Comparison of ENCODE assay signal across 1 cellular context in the genomic region with DNA sequence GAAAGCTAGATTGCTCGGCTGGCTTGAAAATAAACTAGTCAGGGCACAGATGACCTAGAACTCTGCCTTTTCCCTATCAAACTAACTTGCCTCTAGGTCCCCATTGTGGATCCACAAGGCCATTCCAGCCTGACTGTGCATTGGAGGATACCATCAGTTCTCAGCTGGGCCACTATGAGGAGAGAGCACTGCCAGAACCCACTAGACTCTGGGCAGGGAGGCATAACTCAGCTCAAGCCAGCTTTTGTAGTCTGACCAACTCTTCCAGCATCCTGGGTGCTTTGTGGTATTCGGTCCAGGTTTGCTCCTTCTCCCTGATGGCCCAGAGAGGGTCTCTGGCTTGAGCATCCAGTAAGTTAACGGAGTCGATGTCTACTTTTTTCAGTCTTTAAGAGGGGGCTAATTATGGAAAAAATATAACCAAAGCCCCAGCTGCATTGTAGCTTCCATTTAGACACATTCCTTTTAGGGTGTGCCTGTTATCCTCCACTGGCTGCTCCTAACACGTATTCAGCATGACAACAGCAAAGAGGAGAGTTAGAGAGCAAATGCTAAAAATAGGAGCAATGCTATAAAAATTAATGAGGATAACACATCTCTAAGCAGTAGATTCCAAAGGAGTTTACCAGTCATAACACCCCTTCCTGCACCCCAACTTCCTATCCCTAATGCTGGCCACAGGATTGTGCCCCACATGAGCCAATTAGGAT.
TF ChIP-seq lines count a peak whose summit lies in the region.

No MANE protein-coding gene starts in this region.

TF ChIP-seq in GM23338, 12 proteins besides CTCF, POLR2A, EP300 and RAD21 (continued from another document):
- TF ChIP-seq, protein P1, sequence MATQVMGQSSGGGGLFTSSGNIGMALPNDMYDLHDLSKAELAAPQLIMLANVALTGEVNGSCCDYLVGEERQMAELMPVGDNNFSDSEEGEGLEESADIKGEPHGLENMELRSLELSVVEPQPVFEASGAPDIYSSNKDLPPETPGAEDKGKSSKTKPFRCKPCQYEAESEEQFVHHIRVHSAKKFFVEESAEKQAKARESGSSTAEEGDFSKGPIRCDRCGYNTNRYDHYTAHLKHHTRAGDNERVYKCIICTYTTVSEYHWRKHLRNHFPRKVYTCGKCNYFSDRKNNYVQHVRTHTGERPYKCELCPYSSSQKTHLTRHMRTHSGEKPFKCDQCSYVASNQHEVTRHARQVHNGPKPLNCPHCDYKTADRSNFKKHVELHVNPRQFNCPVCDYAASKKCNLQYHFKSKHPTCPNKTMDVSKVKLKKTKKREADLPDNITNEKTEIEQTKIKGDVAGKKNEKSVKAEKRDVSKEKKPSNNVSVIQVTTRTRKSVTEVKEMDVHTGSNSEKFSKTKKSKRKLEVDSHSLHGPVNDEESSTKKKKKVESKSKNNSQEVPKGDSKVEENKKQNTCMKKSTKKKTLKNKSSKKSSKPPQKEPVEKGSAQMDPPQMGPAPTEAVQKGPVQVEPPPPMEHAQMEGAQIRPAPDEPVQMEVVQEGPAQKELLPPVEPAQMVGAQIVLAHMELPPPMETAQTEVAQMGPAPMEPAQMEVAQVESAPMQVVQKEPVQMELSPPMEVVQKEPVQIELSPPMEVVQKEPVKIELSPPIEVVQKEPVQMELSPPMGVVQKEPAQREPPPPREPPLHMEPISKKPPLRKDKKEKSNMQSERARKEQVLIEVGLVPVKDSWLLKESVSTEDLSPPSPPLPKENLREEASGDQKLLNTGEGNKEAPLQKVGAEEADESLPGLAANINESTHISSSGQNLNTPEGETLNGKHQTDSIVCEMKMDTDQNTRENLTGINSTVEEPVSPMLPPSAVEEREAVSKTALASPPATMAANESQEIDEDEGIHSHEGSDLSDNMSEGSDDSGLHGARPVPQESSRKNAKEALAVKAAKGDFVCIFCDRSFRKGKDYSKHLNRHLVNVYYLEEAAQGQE (IDR thresholded peaks at IDR 0.05; ENCODE audit: unreplicated experiment): no peak
- TF ChIP-seq ZNF331 (CRISPR knock-in tag; IDR thresholded peaks at IDR 0.05; ENCODE audit: low read depth): no peak
- no peak for TF ChIP-seq NANOG (IDR thresholded peaks at IDR 0.05; ENCODE audit: borderline replicate concordance)
- TF ChIP-seq ZNF114 (CRISPR knock-in tag; IDR thresholded peaks at IDR 0.05): no peak
- no peak for TF ChIP-seq STAT1 (IDR thresholded peaks at IDR 0.05; ENCODE audit: unreplicated experiment)
- no peak for TF ChIP-seq EZH2 (IDR thresholded peaks at IDR 0.05; ENCODE audit: low read depth, unreplicated experiment)
- TF ChIP-seq EZH2phosphoT487 (IDR thresholded peaks at IDR 0.05; ENCODE audit: unreplicated experiment): no peak
- TF ChIP-seq, protein P2, sequence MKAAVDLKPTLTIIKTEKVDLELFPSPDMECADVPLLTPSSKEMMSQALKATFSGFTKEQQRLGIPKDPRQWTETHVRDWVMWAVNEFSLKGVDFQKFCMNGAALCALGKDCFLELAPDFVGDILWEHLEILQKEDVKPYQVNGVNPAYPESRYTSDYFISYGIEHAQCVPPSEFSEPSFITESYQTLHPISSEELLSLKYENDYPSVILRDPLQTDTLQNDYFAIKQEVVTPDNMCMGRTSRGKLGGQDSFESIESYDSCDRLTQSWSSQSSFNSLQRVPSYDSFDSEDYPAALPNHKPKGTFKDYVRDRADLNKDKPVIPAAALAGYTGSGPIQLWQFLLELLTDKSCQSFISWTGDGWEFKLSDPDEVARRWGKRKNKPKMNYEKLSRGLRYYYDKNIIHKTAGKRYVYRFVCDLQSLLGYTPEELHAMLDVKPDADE (IDR thresholded peaks at IDR 0.05): no peak
- TF ChIP-seq, protein P3, sequence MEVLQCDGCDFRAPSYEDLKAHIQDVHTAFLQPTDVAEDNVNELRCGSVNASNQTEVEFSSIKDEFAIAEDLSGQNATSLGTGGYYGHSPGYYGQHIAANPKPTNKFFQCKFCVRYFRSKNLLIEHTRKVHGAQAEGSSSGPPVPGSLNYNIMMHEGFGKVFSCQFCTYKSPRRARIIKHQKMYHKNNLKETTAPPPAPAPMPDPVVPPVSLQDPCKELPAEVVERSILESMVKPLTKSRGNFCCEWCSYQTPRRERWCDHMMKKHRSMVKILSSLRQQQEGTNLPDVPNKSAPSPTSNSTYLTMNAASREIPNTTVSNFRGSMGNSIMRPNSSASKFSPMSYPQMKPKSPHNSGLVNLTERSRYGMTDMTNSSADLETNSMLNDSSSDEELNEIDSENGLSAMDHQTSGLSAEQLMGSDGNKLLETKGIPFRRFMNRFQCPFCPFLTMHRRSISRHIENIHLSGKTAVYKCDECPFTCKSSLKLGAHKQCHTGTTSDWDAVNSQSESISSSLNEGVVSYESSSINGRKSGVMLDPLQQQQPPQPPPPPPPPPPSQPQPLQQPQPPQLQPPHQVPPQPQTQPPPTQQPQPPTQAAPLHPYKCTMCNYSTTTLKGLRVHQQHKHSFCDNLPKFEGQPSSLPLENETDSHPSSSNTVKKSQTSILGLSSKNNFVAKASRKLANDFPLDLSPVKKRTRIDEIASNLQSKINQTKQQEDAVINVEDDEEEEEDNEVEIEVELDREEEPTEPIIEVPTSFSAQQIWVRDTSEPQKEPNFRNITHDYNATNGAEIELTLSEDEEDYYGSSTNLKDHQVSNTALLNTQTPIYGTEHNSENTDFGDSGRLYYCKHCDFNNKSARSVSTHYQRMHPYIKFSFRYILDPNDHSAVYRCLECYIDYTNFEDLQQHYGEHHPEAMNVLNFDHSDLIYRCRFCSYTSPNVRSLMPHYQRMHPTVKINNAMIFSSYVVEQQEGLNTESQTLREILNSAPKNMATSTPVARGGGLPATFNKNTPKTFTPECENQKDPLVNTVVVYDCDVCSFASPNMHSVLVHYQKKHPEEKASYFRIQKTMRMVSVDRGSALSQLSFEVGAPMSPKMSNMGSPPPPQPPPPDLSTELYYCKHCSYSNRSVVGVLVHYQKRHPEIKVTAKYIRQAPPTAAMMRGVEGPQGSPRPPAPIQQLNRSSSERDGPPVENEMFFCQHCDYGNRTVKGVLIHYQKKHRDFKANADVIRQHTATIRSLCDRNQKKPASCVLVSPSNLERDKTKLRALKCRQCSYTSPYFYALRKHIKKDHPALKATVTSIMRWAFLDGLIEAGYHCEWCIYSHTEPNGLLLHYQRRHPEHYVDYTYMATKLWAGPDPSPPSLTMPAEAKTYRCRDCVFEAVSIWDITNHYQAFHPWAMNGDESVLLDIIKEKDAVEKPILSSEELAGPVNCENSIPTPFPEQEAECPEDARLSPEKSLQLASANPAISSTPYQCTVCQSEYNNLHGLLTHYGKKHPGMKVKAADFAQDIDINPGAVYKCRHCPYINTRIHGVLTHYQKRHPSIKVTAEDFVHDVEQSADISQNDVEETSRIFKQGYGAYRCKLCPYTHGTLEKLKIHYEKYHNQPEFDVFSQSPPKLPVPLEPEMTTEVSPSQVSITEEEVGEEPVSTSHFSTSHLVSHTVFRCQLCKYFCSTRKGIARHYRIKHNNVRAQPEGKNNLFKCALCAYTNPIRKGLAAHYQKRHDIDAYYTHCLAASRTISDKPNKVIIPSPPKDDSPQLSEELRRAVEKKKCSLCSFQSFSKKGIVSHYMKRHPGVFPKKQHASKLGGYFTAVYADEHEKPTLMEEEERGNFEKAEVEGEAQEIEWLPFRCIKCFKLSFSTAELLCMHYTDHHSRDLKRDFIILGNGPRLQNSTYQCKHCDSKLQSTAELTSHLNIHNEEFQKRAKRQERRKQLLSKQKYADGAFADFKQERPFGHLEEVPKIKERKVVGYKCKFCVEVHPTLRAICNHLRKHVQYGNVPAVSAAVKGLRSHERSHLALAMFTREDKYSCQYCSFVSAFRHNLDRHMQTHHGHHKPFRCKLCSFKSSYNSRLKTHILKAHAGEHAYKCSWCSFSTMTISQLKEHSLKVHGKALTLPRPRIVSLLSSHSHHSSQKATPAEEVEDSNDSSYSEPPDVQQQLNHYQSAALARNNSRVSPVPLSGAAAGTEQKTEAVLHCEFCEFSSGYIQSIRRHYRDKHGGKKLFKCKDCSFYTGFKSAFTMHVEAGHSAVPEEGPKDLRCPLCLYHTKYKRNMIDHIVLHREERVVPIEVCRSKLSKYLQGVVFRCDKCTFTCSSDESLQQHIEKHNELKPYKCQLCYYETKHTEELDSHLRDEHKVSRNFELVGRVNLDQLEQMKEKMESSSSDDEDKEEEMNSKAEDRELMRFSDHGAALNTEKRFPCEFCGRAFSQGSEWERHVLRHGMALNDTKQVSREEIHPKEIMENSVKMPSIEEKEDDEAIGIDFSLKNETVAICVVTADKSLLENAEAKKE (CRISPR knock-in tag; IDR thresholded peaks at IDR 0.05): no peak
- TF ChIP-seq CREB1 (CRISPR knock-in tag; IDR thresholded peaks at IDR 0.05; ENCODE audit: low read depth): no peak
- no peak for TF ChIP-seq POLR2AphosphoS5 (IDR thresholded peaks at IDR 0.05; ENCODE audit: low read depth)
